In genomic region chr9:94779101-94779500, GRCh38 we compare ENCODE assay signal across 1 cellular context.
TF ChIP-seq lines count a peak whose summit lies in the region.

No MANE protein-coding gene starts in this region.

TF ChIP-seq in GM12878, 131 proteins besides CTCF, POLR2A, EP300 and RAD21:
- no peak for TF ChIP-seq ETV6 (conservative IDR thresholded peaks at IDR 0.05 in 1 of 2, IDR thresholded peaks at IDR 0.05 in 1 of 2; ENCODE audit: borderline replicate concordance in 1 of 2, low read depth in 1 of 2)
- no peak for TF ChIP-seq KLF5 (IDR thresholded peaks at IDR 0.05; ENCODE audit: partially characterized antibody)
- no peak for TF ChIP-seq NR2C2 (IDR thresholded peaks at IDR 0.05; ENCODE audit: borderline replicate concordance, control insufficient read depth, insufficient read length, low read depth)
- no peak for TF ChIP-seq JUNB (IDR thresholded peaks at IDR 0.05)
- TF ChIP-seq RELB (IDR thresholded peaks at IDR 0.05; ENCODE audit: low read depth) = no peak
- no peak for TF ChIP-seq SUPT20H (IDR thresholded peaks at IDR 0.05; ENCODE audit: borderline replicate concordance, control insufficient read depth, low read depth, low read length)
- TF ChIP-seq USF1 (IDR thresholded peaks at IDR 0.05; ENCODE audit: borderline replicate concordance, extremely low read length, insufficient read depth, low read depth, low read length) = no peak
- TF ChIP-seq NFYA (IDR thresholded peaks at IDR 0.05; ENCODE audit: borderline replicate concordance, low read depth, low read length) = no peak
- TF ChIP-seq ZNF384 (IDR thresholded peaks at IDR 0.05; ENCODE audit: borderline replicate concordance, low read depth, low read length) = no peak
- TF ChIP-seq CHD1 (IDR thresholded peaks at IDR 0.05; ENCODE audit: low read depth, low read length) = no peak
- TF ChIP-seq CREM (IDR thresholded peaks at IDR 0.05; ENCODE audit: low read depth) = no peak
- no peak for TF ChIP-seq EED (IDR thresholded peaks at IDR 0.05; ENCODE audit: low read depth)
- TF ChIP-seq, protein P1, sequence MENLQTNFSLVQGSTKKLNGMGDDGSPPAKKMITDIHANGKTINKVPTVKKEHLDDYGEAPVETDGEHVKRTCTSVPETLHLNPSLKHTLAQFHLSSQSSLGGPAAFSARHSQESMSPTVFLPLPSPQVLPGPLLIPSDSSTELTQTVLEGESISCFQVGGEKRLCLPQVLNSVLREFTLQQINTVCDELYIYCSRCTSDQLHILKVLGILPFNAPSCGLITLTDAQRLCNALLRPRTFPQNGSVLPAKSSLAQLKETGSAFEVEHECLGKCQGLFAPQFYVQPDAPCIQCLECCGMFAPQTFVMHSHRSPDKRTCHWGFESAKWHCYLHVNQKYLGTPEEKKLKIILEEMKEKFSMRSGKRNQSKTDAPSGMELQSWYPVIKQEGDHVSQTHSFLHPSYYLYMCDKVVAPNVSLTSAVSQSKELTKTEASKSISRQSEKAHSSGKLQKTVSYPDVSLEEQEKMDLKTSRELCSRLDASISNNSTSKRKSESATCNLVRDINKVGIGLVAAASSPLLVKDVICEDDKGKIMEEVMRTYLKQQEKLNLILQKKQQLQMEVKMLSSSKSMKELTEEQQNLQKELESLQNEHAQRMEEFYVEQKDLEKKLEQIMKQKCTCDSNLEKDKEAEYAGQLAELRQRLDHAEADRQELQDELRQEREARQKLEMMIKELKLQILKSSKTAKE (IDR thresholded peaks at IDR 0.05; ENCODE audit: low read depth, poor library complexity, severe bottlenecking) = no peak
- no peak for TF ChIP-seq RUNX3 (IDR thresholded peaks at IDR 0.05; ENCODE audit: low read length)
- no peak for TF ChIP-seq WRNIP1 (IDR thresholded peaks at IDR 0.05; ENCODE audit: borderline replicate concordance, low read depth, low read length)
- TF ChIP-seq, protein P2, sequence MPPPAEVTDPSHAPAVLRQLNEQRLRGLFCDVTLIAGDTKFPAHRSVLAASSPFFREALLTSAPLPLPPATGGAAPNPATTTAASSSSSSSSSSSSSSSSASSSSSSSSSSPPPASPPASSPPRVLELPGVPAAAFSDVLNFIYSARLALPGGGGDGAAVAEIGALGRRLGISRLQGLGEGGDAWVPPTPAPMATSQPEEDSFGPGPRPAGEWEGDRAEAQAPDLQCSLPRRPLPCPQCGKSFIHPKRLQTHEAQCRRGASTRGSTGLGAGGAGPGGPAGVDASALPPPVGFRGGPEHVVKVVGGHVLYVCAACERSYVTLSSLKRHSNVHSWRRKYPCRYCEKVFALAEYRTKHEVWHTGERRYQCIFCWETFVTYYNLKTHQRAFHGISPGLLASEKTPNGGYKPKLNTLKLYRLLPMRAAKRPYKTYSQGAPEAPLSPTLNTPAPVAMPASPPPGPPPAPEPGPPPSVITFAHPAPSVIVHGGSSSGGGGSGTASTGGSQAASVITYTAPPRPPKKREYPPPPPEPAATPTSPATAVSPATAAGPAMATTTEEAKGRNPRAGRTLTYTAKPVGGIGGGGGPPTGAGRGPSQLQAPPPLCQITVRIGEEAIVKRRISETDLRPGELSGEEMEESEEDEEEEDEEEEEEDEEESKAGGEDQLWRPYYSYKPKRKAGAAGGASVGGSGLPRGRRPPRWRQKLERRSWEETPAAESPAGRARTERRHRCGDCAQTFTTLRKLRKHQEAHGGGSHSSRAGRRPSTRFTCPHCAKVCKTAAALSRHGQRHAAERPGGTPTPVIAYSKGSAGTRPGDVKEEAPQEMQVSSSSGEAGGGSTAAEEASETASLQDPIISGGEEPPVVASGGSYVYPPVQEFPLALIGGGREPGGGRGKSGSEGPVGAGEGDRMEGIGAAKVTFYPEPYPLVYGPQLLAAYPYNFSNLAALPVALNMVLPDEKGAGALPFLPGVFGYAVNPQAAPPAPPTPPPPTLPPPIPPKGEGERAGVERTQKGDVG (CRISPR knock-in tag; IDR thresholded peaks at IDR 0.05) = no peak
- TF ChIP-seq FOS (IDR thresholded peaks at IDR 0.05; ENCODE audit: borderline replicate concordance, extremely low read depth, insufficient read length) = no peak
- no peak for TF ChIP-seq ZNF687 (IDR thresholded peaks at IDR 0.05)
- no peak for TF ChIP-seq CREB1 (IDR thresholded peaks at IDR 0.05; ENCODE audit: low read depth)
